Comparison of ENCODE assay signal across 23 cellular contexts in the genomic region with DNA sequence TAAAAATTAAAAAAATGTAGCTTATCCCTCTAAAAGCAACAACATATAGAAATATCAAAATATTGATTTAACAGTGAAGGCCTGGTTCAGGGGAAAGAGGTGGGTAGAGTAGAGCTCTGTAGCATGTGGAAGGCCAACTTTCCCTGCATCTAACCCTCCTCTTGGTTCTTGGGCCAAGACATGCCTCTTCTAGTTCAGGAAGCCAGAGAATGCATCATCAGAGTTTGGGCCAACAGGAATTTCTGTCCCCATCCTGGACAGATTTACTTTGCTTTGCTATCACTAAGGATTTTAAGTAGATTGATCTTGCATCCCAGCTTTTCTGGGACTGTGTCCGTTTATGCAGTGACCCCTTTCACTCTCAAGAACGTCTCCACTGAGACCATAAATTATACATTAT.
"Had no signal": no experiment of that assay in that cellular context is flagged by ENCODE, and none has a peak within 500 bp of the region (broad histone marks: within the 10 kb centered on the region; RNA-seq: fewer than 3 reads in every experiment).

No MANE protein-coding gene starts in this region.

- H3K27ac ChIP-seq: ascending aorta, SJCRH30, SK-N-MC had no signal

- H3K9me3 ChIP-seq: ascending aorta, SJCRH30 had no signal

- H3K36me3 ChIP-seq: ascending aorta had no signal

- H3K27me3 ChIP-seq: ascending aorta, SJCRH30 had no signal

- DNase-seq: activated CD4-positive, alpha-beta T cell treated with anti-CD3 and anti-CD28 coated beads, Interleukin-2, amount 10 ng/mL, durations not matched to agents 24 days and 14 days; activated CD4-positive, alpha-beta T cell treated with anti-CD3 and anti-CD28 coated beads, Interleukin-2, amount 50 U/mL, for 4 hours; activated CD8-positive, alpha-beta T cell treated with anti-CD3 and anti-CD28 coated beads for 36 hours; activated gamma-delta T cell; activated naive CD4-positive, alpha-beta T cell treated with Interleukin-2 at 50 U/mL for 16 hours; activated naive CD8-positive, alpha-beta T cell treated with anti-CD3 and anti-CD28 coated beads, Interleukin-2, amount 10 ng/mL, durations not matched to agents 7 days and 5 days; activated T-cell treated with anti-CD3 and anti-CD28 coated beads, Interleukin-2, amount 50 U/mL, for 1 hour; amygdala; NCI-H1048; NCI-H1436 treated with DMSO at 0.1 percent for 48 hours; NCI-H187; NCI-H2029 treated with DMSO at 0.1 percent for 48 hours; NCI-H2171 treated with DMSO at 0.1 percent for 48 hours; NCI-H2227 treated with DMSO at 0.1 percent for 48 hours; NCI-H446 treated with DMSO at 0.1 percent for 48 hours; NCI-H524; NCI-H69; NCI-H82; SHP77; SJCRH30 had no signal

- FAIRE-seq: TTC549 had no signal

- H3K4me3 ChIP-seq: ascending aorta, SJCRH30, SK-N-MC had no signal

- H3K4me1 ChIP-seq: ascending aorta, SJCRH30 had no signal
